In genomic region chr7:99010281-99010680, GRCh38 we compare ENCODE assay signal across 21 cellular contexts.
"Had no signal": no experiment of that assay in that cellular context is flagged by ENCODE, and none has a peak within 500 bp of the region (broad histone marks: within the 10 kb centered on the region; RNA-seq: fewer than 3 reads in every experiment).

No MANE protein-coding gene starts in this region.

- H3K4me1 Mint-ChIP-seq: activated naive CD4-positive, alpha-beta T cell treated with anti-CD3 and anti-CD28 coated beads, Interleukin-2, amount 50 U/mL, for 24 hours; mesothelial cell of epicardium had no signal

- H3K27ac Mint-ChIP-seq: activated naive CD4-positive, alpha-beta T cell treated with anti-CD3 and anti-CD28 coated beads, Interleukin-2, amount 50 U/mL, for 24 hours; dendritic cell treated with granulocyte-macrophage colony-stimulating factor and Interleukin-4, amounts not matched to agents 40 ng/mL and 50 ng/mL, for 4 days; effector memory CD8-positive, alpha-beta T cell; mesothelial cell of epicardium; natural killer cell treated with Interleukin-12 subunit alpha and Interleukin-12 subunit beta and Interleukin-15 and Interleukin-18, amount 100 ng/mL, for 72 hours; stimulated activated naive CD8-positive, alpha-beta T cell treated with anti-CD3 and anti-CD28 coated beads, Interleukin-15, Interleukin-2, amounts not matched to agents 100 ng/mL and 50 ng/mL, for 24 hours had no signal

- H3K27ac ChIP-seq: epithelial cell of prostate, foreskin keratinocyte, right atrium auricular region, skin epidermis, VCaP had no signal

- H3K9me3 ChIP-seq: right atrium auricular region had no signal

- H3K9me3 Mint-ChIP-seq: activated naive CD4-positive, alpha-beta T cell treated with anti-CD3 and anti-CD28 coated beads, Interleukin-2, amount 50 U/mL, for 24 hours; activated T-cell treated with anti-CD3 and anti-CD28 coated beads, Interleukin-2, amount 50 U/mL, for 4 hours; dendritic cell treated with granulocyte-macrophage colony-stimulating factor and Interleukin-4, amounts not matched to agents 40 ng/mL and 50 ng/mL, for 4 days; effector memory CD8-positive, alpha-beta T cell; mesothelial cell of epicardium; natural killer cell treated with Interleukin-12 subunit alpha and Interleukin-12 subunit beta and Interleukin-15 and Interleukin-18, amount 100 ng/mL, for 72 hours; stimulated activated naive CD8-positive, alpha-beta T cell treated with anti-CD3 and anti-CD28 coated beads, Interleukin-15, Interleukin-2, amounts not matched to agents 100 ng/mL and 50 ng/mL, for 24 hours had no signal

- FAIRE-seq: islet of Langerhans had no signal

- H3K4me3 ChIP-seq: lung, right atrium auricular region, skin epidermis had no signal

- H3K27me3 Mint-ChIP-seq: activated naive CD4-positive, alpha-beta T cell treated with anti-CD3 and anti-CD28 coated beads, Interleukin-2, amount 50 U/mL, for 24 hours; dendritic cell treated with granulocyte-macrophage colony-stimulating factor and Interleukin-4, amounts not matched to agents 40 ng/mL and 50 ng/mL, for 4 days; effector memory CD8-positive, alpha-beta T cell; natural killer cell treated with Interleukin-12 subunit alpha and Interleukin-12 subunit beta and Interleukin-15 and Interleukin-18, amount 100 ng/mL, for 72 hours; stimulated activated naive CD8-positive, alpha-beta T cell treated with anti-CD3 and anti-CD28 coated beads, Interleukin-15, Interleukin-2, amounts not matched to agents 100 ng/mL and 50 ng/mL, for 24 hours had no signal

- ATAC-seq: activated T-cell treated with anti-CD3 and anti-CD28 coated beads, Interleukin-2, amount 50 U/mL, for 4 hours; effector memory CD8-positive, alpha-beta T cell; foreskin keratinocyte; left colon; natural killer cell treated with Interleukin-12 subunit alpha and Interleukin-12 subunit beta and Interleukin-15 and Interleukin-18, amount 100 ng/mL, for 72 hours had no signal

- DNase-seq: activated CD4-positive, CD25-positive, alpha-beta regulatory T cell treated with anti-CD3 and anti-CD28 coated beads, Interleukin-2, amount 50 U/mL, for 72 hours; activated effector memory CD4-positive, alpha-beta T cell treated with Interleukin-2 at 50 U/mL for 16 hours; activated T-cell treated with anti-CD3 and anti-CD28 coated beads, Interleukin-2, amount 50 U/mL, for 4 hours; effector memory CD8-positive, alpha-beta T cell; foreskin keratinocyte; hippocampal formation; left colon; nucleus accumbens; T-helper 2 cell; trophoblast cell had no signal

- H3K27me3 ChIP-seq: foreskin keratinocyte, right atrium auricular region had no signal

- H3K4me3 Mint-ChIP-seq: activated naive CD4-positive, alpha-beta T cell treated with anti-CD3 and anti-CD28 coated beads, Interleukin-2, amount 50 U/mL, for 24 hours; activated T-cell treated with anti-CD3 and anti-CD28 coated beads, Interleukin-2, amount 50 U/mL, for 4 hours; dendritic cell treated with granulocyte-macrophage colony-stimulating factor and Interleukin-4, amounts not matched to agents 40 ng/mL and 50 ng/mL, for 4 days; effector memory CD8-positive, alpha-beta T cell; mesothelial cell of epicardium; natural killer cell treated with Interleukin-12 subunit alpha and Interleukin-12 subunit beta and Interleukin-15 and Interleukin-18, amount 100 ng/mL, for 72 hours; stimulated activated naive CD8-positive, alpha-beta T cell treated with anti-CD3 and anti-CD28 coated beads, Interleukin-15, Interleukin-2, amounts not matched to agents 100 ng/mL and 50 ng/mL, for 24 hours had no signal

- H3K4me1 ChIP-seq: foreskin keratinocyte, right atrium auricular region had no signal
